In genomic region chr16:79589495-79590134, GRCh38 we compare ENCODE assay signal across 10 cellular contexts. TPM values are rescaled to one million over a fixed set of nuclear protein-coding genes. Genes with fewer than 3 reads are reported as not detected.
DNase-seq lines count a peak whose midpoint lies in the region; ATAC-seq, FAIRE-seq and TF ChIP-seq lines count a peak whose summit lies in the region.
"Had no signal": no experiment of that assay in that cellular context is flagged by ENCODE, and none has a peak within 500 bp of the region (broad histone marks: within the 10 kb centered on the region; RNA-seq: fewer than 3 reads in every experiment).

No MANE protein-coding gene starts in this region.

- no peaks in the 10 kb centered on the region for H3K9me1 ChIP-seq in keratinocyte (ENCODE audit: control insufficient read depth, extremely low read depth, insufficient read depth, low read length)

- H3K9ac ChIP-seq in HUES48 (ENCODE audit: low read depth, low read length) (no peak overlapping the region), keratinocyte (ENCODE audit: control insufficient read depth, extremely low read depth, insufficient read depth, low read length) (no peak overlapping the region), skeletal muscle satellite cell (ENCODE audit: low read depth, low read length) (no peak overlapping the region)

- no peak for DNase-seq in coronary artery (ENCODE audit: low spot score)
- DNase-seq in keratinocyte (ENCODE audit: low read depth, low spot score): no peak
- no peak for DNase-seq in NCI-H1694 treated with DMSO at 0.1 percent for 48 hours (lab: John Stamatoyannopoulos, UW)
- DNase-seq in NCI-H187 treated with DMSO at 0.1 percent for 48 hours (lab: John Stamatoyannopoulos, UW): no peak
- DNase-seq: activated CD8-positive, alpha-beta memory T cell treated with anti-CD3 and anti-CD28 coated beads for 24 hours; effector CD8-positive, alpha-beta T cell had no signal

- dilution Hi-C loops in keratinocyte (cut with MboI; ENCODE audit: extremely low pct_ligation_motif_present, low sequenced_read_pairs): no loop called here

- TF ChIP-seq CTCF in coronary artery (IDR thresholded peaks at IDR 0.05): no peak
- no peak for TF ChIP-seq CTCF in keratinocyte (optimal IDR thresholded peaks at IDR 0.05 in 1 of 3, IDR thresholded peaks at IDR 0.05 in 1 of 3, conservative IDR thresholded peaks at IDR 0.05 in 1 of 3; ENCODE audit: extremely low read depth in 1 of 3, insufficient read depth in 2 of 3, low read length in 3 of 3)

- peak overlapping the region; percentile 51 for H3K4me3 ChIP-seq in HUES48 (ENCODE audit: low read depth, low read length)
- peak overlapping the region; percentile 72 for H3K4me3 ChIP-seq in coronary artery
- H3K4me3 ChIP-seq in keratinocyte (ENCODE audit: control insufficient read depth in 2 of 3, extremely low read depth in 1 of 3, insufficient read depth in 2 of 3, low read depth in 1 of 3, low read length in 3 of 3): peak overlapping the region in 2 of 3 experiments; percentile 27 to 53
- H3K4me3 ChIP-seq in skeletal muscle satellite cell (ENCODE audit: low read length): peak overlapping the region; percentile 31

- H3K27me3 ChIP-seq in HUES48 (ENCODE audit: control insufficient read depth, insufficient read depth, low read length) (peaks cover 27% of the 10 kb centered on the region), keratinocyte (ENCODE audit: control insufficient read depth, extremely low read depth, insufficient read depth, low read length) (peaks cover 11% of the 10 kb centered on the region), skeletal muscle satellite cell (ENCODE audit: control insufficient read depth, insufficient read depth, low read length) (peaks cover 20% of the 10 kb centered on the region)

- no peaks in the 10 kb centered on the region for H3K36me3 ChIP-seq in HUES48 (ENCODE audit: control insufficient read depth, insufficient read depth, low read length)
- H3K36me3 ChIP-seq in keratinocyte (ENCODE audit: control insufficient read depth in 2 of 2, extremely low read depth in 1 of 2, insufficient read depth in 2 of 2, low read length in 2 of 2): no peaks in the 10 kb centered on the region
- no peaks in the 10 kb centered on the region for H3K36me3 ChIP-seq in skeletal muscle satellite cell (ENCODE audit: insufficient read depth, low read length)

- H2AFZ ChIP-seq in keratinocyte (ENCODE audit: control insufficient read depth, low read length): peak overlapping the region; percentile 22

- no peaks in the 10 kb centered on the region for H4K20me1 ChIP-seq in keratinocyte (ENCODE audit: control insufficient read depth, extremely low read depth, insufficient read depth, low read length)

- no peaks in the 10 kb centered on the region for H3K79me2 ChIP-seq in keratinocyte (ENCODE audit: control insufficient read depth, insufficient read depth, low read length)

- H3K4me2 ChIP-seq in keratinocyte (ENCODE audit: control insufficient read depth, extremely low read depth, insufficient read depth, low read depth, low read length): peak overlapping the region; percentile 54
- H3K4me2 ChIP-seq in skeletal muscle satellite cell (ENCODE audit: low read length): no peak overlapping the region

- peaks cover 38% of the 10 kb centered on the region for H3K4me1 ChIP-seq in HUES48 (ENCODE audit: control insufficient read depth, insufficient read depth, low read length)
- H3K4me1 ChIP-seq in keratinocyte (ENCODE audit: control insufficient read depth, extremely low read depth, insufficient read depth, low read length): no peaks in the 10 kb centered on the region
- H3K4me1 ChIP-seq in skeletal muscle satellite cell (ENCODE audit: control insufficient read depth, insufficient read depth, low read length): peaks cover 3% of the 10 kb centered on the region

- FAIRE-seq in keratinocyte (lab: Jason Lieb, UNC): no peak

- no peak for ATAC-seq in GM21717 (IDR thresholded peaks at IDR 0.05; ENCODE audit: unreplicated experiment)
- ATAC-seq in HG02973 (IDR thresholded peaks at IDR 0.05; ENCODE audit: unreplicated experiment): no peak

- H3K27ac ChIP-seq in HUES48 (ENCODE audit: low read depth, low read length) (no peak overlapping the region), coronary artery (peak overlapping the region in 1 of 2 donors; percentile 65), keratinocyte (ENCODE audit: control insufficient read depth, insufficient read depth, low read length) (no peak overlapping the region)

- H3K9me3 ChIP-seq in HUES48 (ENCODE audit: control insufficient read depth, insufficient read depth, low read length) (no peaks in the 10 kb centered on the region), keratinocyte (ENCODE audit: control insufficient read depth, low read depth, low read length) (no peaks in the 10 kb centered on the region), skeletal muscle satellite cell (replicated peaks; ENCODE audit: low read length) (no peaks in the 10 kb centered on the region)

RNA-seq across cellular contexts. Expression of gene MAF, which starts 10.9 kb away (rescaled TPM):
- 5.7 to 12.3 TPM (median 8.2 TPM) in 3 replicates for polyA plus RNA-seq in keratinocyte
- 8.3 TPM for polyA plus RNA-seq in keratinocyte (2011; ENCODE audit: low read depth)
- 4.4 and 5.1 TPM in 2 replicates for polyA plus RNA-seq in keratinocyte (2011; cell fraction: cytosol; rRNA removed)
- polyA plus RNA-seq in keratinocyte (2011; cell fraction: nucleus; rRNA removed): 9.2 and 10.6 TPM in 2 replicates
- 9.6 and 15.6 TPM in 2 replicates for polyA plus RNA-seq in keratinocyte (2012; ENCODE audit: low replicate concordance)
- 2.7 to 5.0 TPM (median 3.3 TPM) in 3 replicates for polyA minus RNA-seq in keratinocyte
- 17.8 TPM for polyA minus RNA-seq in keratinocyte (2011; cell fraction: cytosol; rRNA and poly(A)+ RNA removed)
- 10.4 and 11.7 TPM in 2 replicates for polyA minus RNA-seq in keratinocyte (2011; cell fraction: nucleus; rRNA and poly(A)+ RNA removed)
- 0.87 and 1.5 TPM in 2 replicates for total RNA-seq in skeletal muscle satellite cell (2012; rRNA removed)
